ENCODE assay signal across 11 cellular contexts in genomic region chr7:30845426-30846135, GRCh38.
DNase-seq lines count a peak whose midpoint lies in the region; ATAC-seq and TF ChIP-seq lines count a peak whose summit lies in the region.
"Had no signal": no experiment of that assay in that cellular context is flagged by ENCODE, and none has a peak within 500 bp of the region (broad histone marks: within the 10 kb centered on the region; RNA-seq: fewer than 3 reads in every experiment).

No MANE protein-coding gene starts in this region.

- no peaks in the 10 kb centered on the region for H3K9me3 ChIP-seq in mammary epithelial cell (replicated peaks; ENCODE audit: insufficient read depth, low read length)
- H3K9me3 ChIP-seq in stomach smooth muscle (ENCODE audit: control insufficient read depth in 2 of 2, low read length in 2 of 2) = no peaks in the 10 kb centered on the region

- in situ Hi-C loops in mammary epithelial cell (cut with MboI; ENCODE audit: low sequenced_read_pairs in 2 of 2) = no loop called here

- CTCF ChIA-PET in mammary epithelial cell (lab: Charles Lee; ENCODE audit: low non-redundant PET) = interaction anchor here (0.6 kb wide), 1 partner anchor 1318 kb away, joined by 3 read pairs; no protein-coding TSS in a partner anchor

- intact Hi-C loops in mammary epithelial cell (cut with micrococcal nuclease) = no loop called here

- WGBS in mammary epithelial cell (ENCODE audit: low coverage, missing lambda C conversion rate) = 87% methylated on average over 10 of the region's 15 CpGs

- H3K79me2 ChIP-seq in mammary epithelial cell (ENCODE audit: insufficient read depth, low read length) = no peaks in the 10 kb centered on the region

- H3K36me3 ChIP-seq in mammary epithelial cell (ENCODE audit: insufficient read depth, low read length) (no peaks in the 10 kb centered on the region), stomach smooth muscle (ENCODE audit: control insufficient read depth in 2 of 2, insufficient read depth in 2 of 2, low read length in 2 of 2) (peaks cover 0 to 11% of the 10 kb centered on the region in 2 donors)

- H2AFZ ChIP-seq in mammary epithelial cell (ENCODE audit: low read depth, low read length) = no peak overlapping the region

- ATAC-seq in HG03432 (IDR thresholded peaks at IDR 0.05; ENCODE audit: unreplicated experiment) = no peak
- ATAC-seq in GM21528 (IDR thresholded peaks at IDR 0.05; ENCODE audit: low FRiP score, unreplicated experiment) = no peak
- no peak for ATAC-seq in HG03139 (IDR thresholded peaks at IDR 0.05; ENCODE audit: unreplicated experiment)

- H3K9ac ChIP-seq in mammary epithelial cell (ENCODE audit: insufficient read depth, low read length) (no peak overlapping the region), stomach smooth muscle (ENCODE audit: low read length in 2 of 2) (peak overlapping the region; percentile 29 to 42)

- H3K27me3 ChIP-seq in mammary epithelial cell (ENCODE audit: insufficient read depth, low read length) (no peaks in the 10 kb centered on the region), stomach smooth muscle (ENCODE audit: control insufficient read depth in 1 of 2, insufficient read depth in 2 of 2, low read length in 2 of 2) (no peaks in the 10 kb centered on the region)

- H4K20me1 ChIP-seq in mammary epithelial cell (ENCODE audit: insufficient read depth, low read length) = no peaks in the 10 kb centered on the region

- BruUV-seq in mammary epithelial cell (replicated peaks; lab: Mats Ljungman, UMichigan) = no TSS peak

- TF ChIP-seq CTCF in mammary epithelial cell (conservative IDR thresholded peaks at IDR 0.05 in 1 of 2, IDR thresholded peaks at IDR 0.05 in 1 of 2; ENCODE audit: extremely low read depth in 1 of 2, insufficient read depth in 1 of 2, low read depth in 1 of 2, low read length in 2 of 2) = no peak

- H3K4me2 ChIP-seq in mammary epithelial cell (ENCODE audit: insufficient read depth, low read depth, low read length) = no peak overlapping the region

- H3K4me1 ChIP-seq in mammary epithelial cell (ENCODE audit: insufficient read depth, low read length) = peaks cover 17% of the 10 kb centered on the region
- H3K4me1 ChIP-seq in stomach smooth muscle (ENCODE audit: control insufficient read depth, insufficient read depth, low read length) = peaks cover 61% of the 10 kb centered on the region

- H3K27ac ChIP-seq in mammary epithelial cell (ENCODE audit: insufficient read depth, low read depth, low read length) = no peak overlapping the region
- peak overlapping the region; percentile 90 for H3K27ac ChIP-seq in stomach smooth muscle (ENCODE audit: low read length)

- DNase-seq in HS-5 (ENCODE audit: low read depth) (peak; percentile 4), mammary epithelial cell (peak; percentile 49), inferior parietal cortex (ENCODE audit: extremely low spot score) (peak; percentile 25)
- DNase-seq in activated naive CD4-positive, alpha-beta T cell treated with anti-CD3 and anti-CD28 coated beads, Interleukin-2, amount 50 U/mL, for 16 hours = no peak
- DNase-seq: activated CD8-positive, alpha-beta memory T cell treated with anti-CD3 and anti-CD28 coated beads, Interleukin-2, amount 50 U/mL, for 4 hours; foreskin melanocyte; NCI-H526 had no signal

- dilution Hi-C loops in mammary epithelial cell (cut with HindIII; ENCODE audit: low sequenced_read_pairs) = no loop called here

- H3K4me3 ChIP-seq in mammary epithelial cell (replicated peaks in 1 of 3; ENCODE audit: insufficient read depth in 1 of 3, low read depth in 2 of 3, low read length in 3 of 3) (no peak overlapping the region), stomach smooth muscle (ENCODE audit: low read length in 2 of 2) (no peak overlapping the region)
